8 cellular contexts compared by ENCODE assay signal in the genomic region with DNA sequence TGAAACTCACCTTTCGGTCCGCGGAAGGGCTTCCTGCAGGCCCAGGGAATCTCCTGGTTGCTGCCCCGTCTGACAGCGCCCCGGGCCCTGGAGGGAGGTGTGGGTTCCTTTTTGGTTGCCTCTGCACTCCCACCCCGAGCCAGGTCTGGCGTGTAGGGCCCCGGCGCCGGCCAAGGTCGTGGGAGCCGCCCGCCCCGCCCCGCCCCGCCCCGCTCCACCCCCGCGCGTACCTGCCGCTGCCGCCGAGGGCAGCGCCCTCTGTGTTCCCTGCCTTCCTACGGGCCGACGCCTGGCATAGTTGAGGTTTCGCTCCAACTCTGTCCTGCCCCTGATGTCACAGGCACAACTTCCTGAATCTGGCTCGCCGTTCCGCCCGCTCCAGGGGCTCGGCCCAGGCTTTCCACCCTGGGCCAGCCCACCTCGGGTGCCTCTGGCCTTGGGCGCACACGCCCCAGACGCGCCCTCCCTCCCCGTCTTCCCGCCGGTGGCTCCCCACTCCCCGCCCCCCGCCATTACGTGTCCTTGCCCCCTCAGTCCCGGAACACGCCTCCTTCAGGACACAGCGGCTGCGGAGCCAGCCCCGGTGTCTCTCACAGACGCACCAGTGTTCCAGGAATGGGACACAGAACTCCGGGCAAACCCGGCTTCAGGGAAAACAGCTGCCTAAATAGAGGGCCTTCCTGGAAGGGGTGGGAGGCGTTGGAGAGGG. TPM values are rescaled to one million over a fixed set of nuclear protein-coding genes. Genes with fewer than 3 reads are reported as not detected.
A peak's percentile ranks its signal among the peaks of the same experiment; 100 is the strongest.
DNase-seq lines count a peak whose midpoint lies in the region; ATAC-seq, FAIRE-seq and TF ChIP-seq lines count a peak whose summit lies in the region.

A gene (minus strand): TSS at position 147 of the 709 bp plus-strand sequence. CDS start 31,763 bp downstream, outside the sequence.

- H3K27ac ChIP-seq in VCaP, result peak within 1 kb of the TSS; percentile 70
- H3K27ac ChIP-seq in left lung, result peak within 1 kb of the TSS; percentile 89 to 92

- intact Hi-C loops in left lung (cut with DNase I), result no loop called here

- CTCF ChIA-PET in HEK293T (lab: Yijun Ruan, JAX), result no interaction called here

- peak within 1 kb of the TSS; percentile 62 to 79 for H3K4me3 ChIP-seq in left lung

- H3K27me3 ChIP-seq in left lung, result no peaks in the 10 kb centered on the region

- ATAC-seq in left lung, result peak; percentile 92

- POLR2A ChIA-PET in HEK293T (lab: Yijun Ruan, JAX), result interaction anchor here (0.8 kb wide), 1 partner anchor 10 kb away, joined by 3 read pairs; no protein-coding TSS in a partner anchor

- peak; percentile 56 for FAIRE-seq in GM12891 (lab: Jason Lieb, UNC)

- DNase-seq in GM12891 (ENCODE audit: insufficient read length, low spot score) (peak; percentile 53), HEK293T (ENCODE audit: extremely low spot score) (peak; percentile 65), NCI-H1105 (lab: John Stamatoyannopoulos, UW) (peak; percentile 15), cerebellar cortex (ENCODE audit: low spot score) (peak; percentile 4), left lung (peak; percentile 82 to 92), dedifferentiated amniotic fluid mesenchymal stem cell (ENCODE audit: extremely low spot score) (no peak)
- peak; percentile 61 for DNase-seq in stimulated activated CD4-positive, alpha-beta T cell treated with anti-CD3 and anti-CD28 coated beads, Interleukin-4, amount 100 ng/mL, for 24 hours

- H3K4me1 ChIP-seq in left lung, result peaks cover 16 to 57% of the 10 kb centered on the region in 2 donors

- peak; percentile 35 for TF ChIP-seq CTCF in VCaP (conservative IDR thresholded peaks at IDR 0.05)
- no peak for TF ChIP-seq CTCF in left lung (IDR thresholded peaks at IDR 0.05)

- no peaks in the 10 kb centered on the region for H3K36me3 ChIP-seq in left lung

- no peak for TF ChIP-seq POLR2A in GM12891 (IDR thresholded peaks at IDR 0.05; ENCODE audit: low read depth, low read length)

- no peaks in the 10 kb centered on the region for H3K9me3 ChIP-seq in left lung

TF ChIP-seq in GM12891, 5 proteins besides CTCF, POLR2A, EP300 and RAD21:
- TF ChIP-seq TAF1 (IDR thresholded peaks at IDR 0.05; ENCODE audit: low read depth, low read length), result no peak
- TF ChIP-seq POU2F2 (IDR thresholded peaks at IDR 0.05; ENCODE audit: low read depth, low read length), result no peak
- TF ChIP-seq PAX5 (IDR thresholded peaks at IDR 0.05; ENCODE audit: insufficient read depth, low read length, severe bottlenecking), result no peak
- no peak for TF ChIP-seq POLR2AphosphoS5 (IDR thresholded peaks at IDR 0.05; ENCODE audit: low read depth, low read length)
- TF ChIP-seq SPI1 (IDR thresholded peaks at IDR 0.05; ENCODE audit: low read depth, low read length), result no peak

TF ChIP-seq in HEK293T, 16 proteins besides CTCF, POLR2A, EP300 and RAD21:
- peak; percentile 48 for TF ChIP-seq L3MBTL2 (conservative IDR thresholded peaks at IDR 0.05)
- TF ChIP-seq SP1 (IDR thresholded peaks at IDR 0.05), result no peak

RNA-seq across cellular contexts. Expression of the gene that starts here (rescaled TPM):
- polyA plus RNA-seq in GM12891 (2012; ENCODE audit: low read depth, missing spikeins), result 3.9 TPM
- 10 to 100 TPM; 24.4 to 42.9 TPM for total RNA-seq in left lung
